1 cellular context compared by ENCODE assay signal in genomic region chr19:2226051-2226839, GRCh38.
TF ChIP-seq lines count a peak whose summit lies in the region.

No MANE protein-coding gene starts in this region.

TF ChIP-seq in GM12878, 131 proteins besides CTCF, POLR2A, EP300 and RAD21:
- no peak for TF ChIP-seq SUZ12 (IDR thresholded peaks at IDR 0.05; ENCODE audit: unreplicated experiment)
- TF ChIP-seq ZNF274 (IDR thresholded peaks at IDR 0.05; ENCODE audit: insufficient read depth, insufficient read length) = no peak
- TF ChIP-seq BCL3 (IDR thresholded peaks at IDR 0.05; ENCODE audit: borderline replicate concordance, insufficient read depth, low read depth, low read length, poor library complexity, severe bottlenecking) = no peak
- TF ChIP-seq MLLT1 (IDR thresholded peaks at IDR 0.05) = no peak
